Comparison of ENCODE assay signal across 13 cellular contexts in genomic region chr7:104878577-104878976, GRCh38.
DNase-seq lines count a peak whose midpoint lies in the region; ATAC-seq and TF ChIP-seq lines count a peak whose summit lies in the region.
"Had no signal": no experiment of that assay in that cellular context is flagged by ENCODE, and none has a peak within 500 bp of the region (broad histone marks: within the 10 kb centered on the region; RNA-seq: fewer than 3 reads in every experiment).

No MANE protein-coding gene starts in this region.

- peak overlapping the region; percentile 63 for H3K4me3 ChIP-seq in CD4-positive, CD25-positive, alpha-beta regulatory T cell (ENCODE audit: low read depth, low read length)
- H3K4me3 ChIP-seq in effector memory CD4-positive, alpha-beta T cell (ENCODE audit: insufficient read depth, low read depth, low read length, poor library complexity, severe bottlenecking) = no peak overlapping the region
- no peak overlapping the region for H3K4me3 ChIP-seq in brain microvascular endothelial cell (ENCODE audit: low read depth, low read length)
- H3K4me3 ChIP-seq: BLaER1 treated with 17β-estradiol and CSF1 and Interleukin-3, amounts not matched to agents 10 nM and 100 nM; gastroesophageal sphincter; lung; SJSA1 had no signal

- H3K9me3 Mint-ChIP-seq in CD4-positive, CD25-positive, alpha-beta regulatory T cell = peaks cover 0 to 5% (median 0%) of the 10 kb centered on the region in 7 donors

- in situ Hi-C loops in brain microvascular endothelial cell (cut with HindIII; ENCODE audit: low pct_ligation_motif_present, low sequenced_read_pairs) = no loop called here

- no peak for TF ChIP-seq CTCF in brain microvascular endothelial cell (IDR thresholded peaks at IDR 0.05; ENCODE audit: low read depth, low read length, missing control alignments)

- H3K4me1 Mint-ChIP-seq in CD4-positive, CD25-positive, alpha-beta regulatory T cell = peaks cover 9 to 20% (median 12%) of the 10 kb centered on the region in 4 donors

- no peaks in the 10 kb centered on the region for H3K36me3 ChIP-seq in CD4-positive, CD25-positive, alpha-beta regulatory T cell (ENCODE audit: control insufficient read depth, insufficient read depth, low read length)
- no peaks in the 10 kb centered on the region for H3K36me3 ChIP-seq in effector memory CD4-positive, alpha-beta T cell (ENCODE audit: control insufficient read depth, insufficient read depth, low read length)
- no peaks in the 10 kb centered on the region for H3K36me3 ChIP-seq in brain microvascular endothelial cell (replicated peaks)
- H3K36me3 ChIP-seq: BLaER1 treated with 17β-estradiol and CSF1 and Interleukin-3, amounts not matched to agents 10 nM and 100 nM; gastroesophageal sphincter; SJSA1 had no signal

- H3K36me3 Mint-ChIP-seq in CD4-positive, CD25-positive, alpha-beta regulatory T cell = no peaks in the 10 kb centered on the region

- H3K27me3 ChIP-seq in CD4-positive, CD25-positive, alpha-beta regulatory T cell (ENCODE audit: control insufficient read depth, insufficient read depth, low read length) = no peaks in the 10 kb centered on the region
- H3K27me3 ChIP-seq in effector memory CD4-positive, alpha-beta T cell (replicated peaks; ENCODE audit: control insufficient read depth, insufficient read depth, low read length, poor library complexity, severe bottlenecking) = no peaks in the 10 kb centered on the region
- no peaks in the 10 kb centered on the region for H3K27me3 ChIP-seq in brain microvascular endothelial cell (replicated peaks)
- H3K27me3 ChIP-seq: BLaER1 treated with 17β-estradiol and CSF1 and Interleukin-3, amounts not matched to agents 10 nM and 100 nM; gastroesophageal sphincter had no signal

- H3K9me3 ChIP-seq in CD4-positive, CD25-positive, alpha-beta regulatory T cell (ENCODE audit: control insufficient read depth in 2 of 2, low read length in 2 of 2) = no peaks in the 10 kb centered on the region
- no peaks in the 10 kb centered on the region for H3K9me3 ChIP-seq in effector memory CD4-positive, alpha-beta T cell (ENCODE audit: control insufficient read depth, low read length)
- H3K9me3 ChIP-seq: SJSA1 had no signal

- H3K27ac ChIP-seq in CD4-positive, CD25-positive, alpha-beta regulatory T cell (ENCODE audit: insufficient read depth, low read length, poor library complexity, severe bottlenecking) = peak overlapping the region; percentile 33
- no peak overlapping the region for H3K27ac ChIP-seq in effector memory CD4-positive, alpha-beta T cell (ENCODE audit: insufficient read depth, low read length, poor library complexity, severe bottlenecking)
- no peak overlapping the region for H3K27ac ChIP-seq in brain microvascular endothelial cell
- H3K27ac ChIP-seq: BLaER1 treated with 17β-estradiol and CSF1 and Interleukin-3, amounts not matched to agents 10 nM and 100 nM; gastroesophageal sphincter; SJSA1 had no signal

- peaks cover 5% of the 10 kb centered on the region for H3K27me3 Mint-ChIP-seq in CD4-positive, CD25-positive, alpha-beta regulatory T cell

- peak in 1 of 2 donors; percentile 18 for ATAC-seq in CD4-positive, CD25-positive, alpha-beta regulatory T cell (ENCODE audit: low read depth in 2 of 2)
- ATAC-seq in GM18870 (IDR thresholded peaks at IDR 0.05; ENCODE audit: unreplicated experiment) (peak; percentile 93), GM21825 (IDR thresholded peaks at IDR 0.05; ENCODE audit: unreplicated experiment) (peak; percentile 86), HG03378 (IDR thresholded peaks at IDR 0.05; ENCODE audit: unreplicated experiment) (peak; percentile 79)
- ATAC-seq: gastroesophageal sphincter, right cardiac atrium had no signal

- peak in 1 of 3 donors; percentile 71 for DNase-seq in CD4-positive, CD25-positive, alpha-beta regulatory T cell
- DNase-seq in effector memory CD4-positive, alpha-beta T cell = no peak
- no peak for DNase-seq in NK-92 (lab: John Stamatoyannopoulos, UW; ENCODE audit: unreplicated experiment)
- no peak for DNase-seq in brain microvascular endothelial cell
- no peak for DNase-seq in midbrain (lab: John Stamatoyannopoulos, UW)
- DNase-seq: right cardiac atrium had no signal

- peaks cover 9% of the 10 kb centered on the region for H3K4me1 ChIP-seq in CD4-positive, CD25-positive, alpha-beta regulatory T cell (ENCODE audit: control insufficient read depth, insufficient read depth, low read length, poor library complexity, severe bottlenecking)
- H3K4me1 ChIP-seq in effector memory CD4-positive, alpha-beta T cell (ENCODE audit: control insufficient read depth, insufficient read depth, low read length, poor library complexity, severe bottlenecking) = no peaks in the 10 kb centered on the region
- H3K4me1 ChIP-seq: SJSA1 had no signal

- peak overlapping the region in 3 of 4 donors; percentile 17 to 55 (median 20) for H3K4me3 Mint-ChIP-seq in CD4-positive, CD25-positive, alpha-beta regulatory T cell

- H3K27ac Mint-ChIP-seq in CD4-positive, CD25-positive, alpha-beta regulatory T cell = peak overlapping the region; percentile 1 to 62 (median 13)
